ENCODE assay signal across 8 cellular contexts in the genomic region with DNA sequence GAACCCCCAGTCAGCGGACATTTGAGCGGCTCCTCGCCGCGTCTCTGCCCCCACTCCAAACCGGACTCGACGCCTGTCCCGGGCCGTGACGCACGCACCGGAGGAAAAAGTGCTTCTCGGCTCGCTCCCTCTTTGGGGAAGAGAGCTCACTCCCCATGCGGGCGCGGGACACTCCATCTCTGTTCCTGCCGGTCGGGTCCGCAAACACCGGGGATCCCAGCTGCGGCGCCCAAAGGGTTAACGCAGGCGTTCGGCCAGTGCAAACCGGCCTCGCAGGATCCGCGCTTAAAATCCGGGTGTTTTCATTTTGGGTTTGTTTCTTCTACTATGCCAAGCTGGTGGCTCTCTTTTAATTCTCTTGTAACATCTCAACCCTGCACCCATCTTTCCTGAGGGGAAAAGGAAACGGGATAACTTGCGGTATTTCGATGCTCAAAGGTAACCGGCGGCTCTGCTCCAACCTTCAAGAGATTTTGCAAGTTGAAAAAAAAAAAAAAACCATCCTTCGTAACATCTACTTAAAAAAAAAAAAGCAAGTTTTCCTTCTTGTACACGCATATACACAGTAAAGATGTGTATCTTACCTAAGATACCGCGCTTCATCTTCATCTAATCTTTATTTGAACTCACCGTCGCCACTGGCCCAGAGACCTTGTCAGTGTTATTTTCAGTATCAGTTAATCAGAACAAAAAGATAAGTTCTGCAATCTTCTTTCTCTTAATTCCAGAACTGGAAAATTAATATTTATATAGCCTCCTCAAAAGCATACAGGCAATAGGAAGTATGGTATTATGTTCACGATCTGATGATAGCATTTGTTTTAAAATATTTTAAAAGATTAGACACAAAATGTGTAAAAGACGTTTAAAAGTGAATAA. TPM values are rescaled to one million over a fixed set of nuclear protein-coding genes. Genes with fewer than 3 reads are reported as not detected.
DNase-seq lines count a peak whose midpoint lies in the region; ATAC-seq and TF ChIP-seq lines count a peak whose summit lies in the region.

No MANE protein-coding gene starts in this region.

- H4K20me1 ChIP-seq in fibroblast of lung (ENCODE audit: control insufficient read depth, extremely low read depth, insufficient read depth, low read length) = no peaks in the 10 kb centered on the region

- peak overlapping the region; percentile 92 for H3K9ac ChIP-seq in fibroblast of lung (ENCODE audit: insufficient read depth, low read length)

- H3K9me3 ChIP-seq in fibroblast of lung (ENCODE audit: control insufficient read depth, insufficient read depth, low read depth, low read length) = no peaks in the 10 kb centered on the region
- no peaks in the 10 kb centered on the region for H3K9me3 ChIP-seq in transverse colon

- POLR2A ChIA-PET in activated CD4-positive, alpha-beta memory T cell treated with anti-CD3 and anti-CD28 coated beads for 36 hours (lab: Charles Lee) = interaction anchor here (0.9 to 2.4 kb wide), 7 partner anchors 9 to 153 kb away, joined by 3 to 21 read pairs (median 6); no protein-coding TSS in a partner anchor

- peak overlapping the region; percentile 98 for H3K27ac ChIP-seq in fibroblast of lung (ENCODE audit: insufficient read depth, low read length)
- H3K27ac ChIP-seq in transverse colon = peak overlapping the region; percentile 98 to 100 (median 100)

- no peaks in the 10 kb centered on the region for H3K27me3 ChIP-seq in fibroblast of lung (ENCODE audit: control insufficient read depth, insufficient read depth, low read length)
- no peaks in the 10 kb centered on the region for H3K27me3 ChIP-seq in transverse colon

- peak overlapping the region; percentile 72 to 94 (median 82) for H3K4me3 ChIP-seq in fibroblast of lung (replicated peaks in 1 of 4; ENCODE audit: control extremely low read depth in 1 of 4, insufficient read depth in 1 of 4, low read depth in 3 of 4, low read length in 4 of 4)
- H3K4me3 ChIP-seq in transverse colon = peak overlapping the region; percentile 80 to 99 (median 94)

- WGBS in transverse colon (ENCODE audit: low coverage in 1 of 2), 2 donors = 2 to 4% methylated on average over 14 to 42 of the region's 45 CpGs

- TF ChIP-seq CTCF in fibroblast of lung (conservative IDR thresholded peaks at IDR 0.05 in 1 of 2, IDR thresholded peaks at IDR 0.05 in 1 of 2; ENCODE audit: low read depth in 1 of 2, low read length in 2 of 2) (no peak), nephron (IDR thresholded peaks at IDR 0.05; ENCODE audit: unreplicated experiment in 3 of 3) (no peak), transverse colon (IDR thresholded peaks at IDR 0.05) (no peak), GM13976 (IDR thresholded peaks at IDR 0.05; ENCODE audit: borderline replicate concordance, control extremely low read depth, extremely low read depth, insufficient read depth, missing control alignments) (no peak)

- intact Hi-C loops in activated CD4-positive, alpha-beta memory T cell treated with anti-CD3 and anti-CD28 coated beads for 36 hours (cut with micrococcal nuclease) = loop anchor here (1.0 to 5.0 kb wide), 11 partner anchors 46 to 392 kb away; a partner anchor contains a TSS
- intact Hi-C loops in transverse colon (cut with DNase I; ENCODE audit: low total_unique reads) = no loop called here

- in situ Hi-C loops in transverse colon (cut with MboI; ENCODE audit: low pct_ligation_motif_present in 1 of 4, low pct_unique_long_range_greater_than_20kb in 1 of 4, low sequenced_read_pairs in 3 of 4) (no loop called here), GM13976 (cut with MboI; ENCODE audit: low sequenced_read_pairs, unreplicated experiment) (loop anchor here (5.0 to 10.0 kb wide), 2 partner anchors 55 to 152 kb away; no protein-coding TSS in a partner anchor)

- H3K36me3 ChIP-seq in fibroblast of lung (ENCODE audit: control insufficient read depth, insufficient read depth, low read length) = no peaks in the 10 kb centered on the region
- no peaks in the 10 kb centered on the region for H3K36me3 ChIP-seq in transverse colon

- CTCF ChIA-PET in activated CD4-positive, alpha-beta memory T cell treated with anti-CD3 and anti-CD28 coated beads for 36 hours (lab: Charles Lee) = interaction anchor here (1.3 kb wide), 1 partner anchor 240 kb away, joined by 3 read pairs; no protein-coding TSS in a partner anchor

- H3K36me3 Mint-ChIP-seq in activated CD4-positive, alpha-beta memory T cell treated with anti-CD3 and anti-CD28 coated beads for 36 hours = peaks cover 1% of the 10 kb centered on the region
- peaks cover 11% of the 10 kb centered on the region for H3K36me3 Mint-ChIP-seq in nephron (ENCODE audit: low read depth)

- peaks cover 14% of the 10 kb centered on the region for H3K9me3 Mint-ChIP-seq in activated CD4-positive, alpha-beta memory T cell treated with anti-CD3 and anti-CD28 coated beads for 36 hours
- H3K9me3 Mint-ChIP-seq in nephron = peaks cover 15% of the 10 kb centered on the region

- H3K4me2 ChIP-seq in fibroblast of lung (ENCODE audit: extremely low read depth, insufficient read depth, low read length) = peak overlapping the region; percentile 84

- DNase-seq in NOMO-1 treated with DMSO at 0.1 percent for 48 hours (lab: John Stamatoyannopoulos, UW; ENCODE audit: unreplicated experiment) = peak; percentile 33
- DNase-seq in NOMO-1 (lab: John Stamatoyannopoulos, UW; ENCODE audit: unreplicated experiment in 2 of 2) = no peak
- no peak for DNase-seq in activated CD4-positive, alpha-beta memory T cell treated with anti-CD3 and anti-CD28 coated beads for 36 hours
- DNase-seq in fibroblast of lung (ENCODE audit: low read depth in 2 of 2) = no peak
- DNase-seq in transverse colon = peak; percentile 67
- DNase-seq in GM13976 (ENCODE audit: low spot score) = no peak

- H3K27me3 Mint-ChIP-seq in activated CD4-positive, alpha-beta memory T cell treated with anti-CD3 and anti-CD28 coated beads for 36 hours = no peaks in the 10 kb centered on the region
- no peaks in the 10 kb centered on the region for H3K27me3 Mint-ChIP-seq in nephron (ENCODE audit: low read depth)

- H3K4me1 ChIP-seq in fibroblast of lung (ENCODE audit: control insufficient read depth, extremely low read depth, insufficient read depth, low read length) (no peaks in the 10 kb centered on the region), transverse colon (peaks cover 7 to 18% (median 10%) of the 10 kb centered on the region in 4 donors)

- H2AFZ ChIP-seq in fibroblast of lung (ENCODE audit: low read length) = no peak overlapping the region

- ATAC-seq in HG03457 (IDR thresholded peaks at IDR 0.05; ENCODE audit: unreplicated experiment) = peak; percentile 5

- peak overlapping the region; percentile 83 for H3K27ac Mint-ChIP-seq in activated CD4-positive, alpha-beta memory T cell treated with anti-CD3 and anti-CD28 coated beads for 36 hours
- H3K27ac Mint-ChIP-seq in nephron = peak overlapping the region; percentile 90 to 96 (median 94)

- peak overlapping the region; percentile 81 for H3K4me3 Mint-ChIP-seq in activated CD4-positive, alpha-beta memory T cell treated with anti-CD3 and anti-CD28 coated beads for 36 hours
- H3K4me3 Mint-ChIP-seq in nephron = peak overlapping the region; percentile 90 to 99 (median 96)

- TF ChIP-seq POLR2A in transverse colon (IDR thresholded peaks at IDR 0.05) = no peak

- peaks cover 33% of the 10 kb centered on the region for H3K79me2 ChIP-seq in fibroblast of lung (ENCODE audit: control insufficient read depth, insufficient read depth, low read length)

- no peak for TF ChIP-seq EP300 in transverse colon (IDR thresholded peaks at IDR 0.05; ENCODE audit: low read depth)

- H3K4me1 Mint-ChIP-seq in activated CD4-positive, alpha-beta memory T cell treated with anti-CD3 and anti-CD28 coated beads for 36 hours (ENCODE audit: low read depth) = peaks cover 26% of the 10 kb centered on the region
- H3K4me1 Mint-ChIP-seq in nephron = peaks cover 20% of the 10 kb centered on the region

RNA-seq across cellular contexts. Expression of a gene that starts 1.6 kb away (rescaled TPM):
- total RNA-seq in activated CD4-positive, alpha-beta memory T cell treated with anti-CD3 and anti-CD28 coated beads for 36 hours = 10 to 100 TPM; 22.6 to 24.8 TPM
- total RNA-seq in fibroblast of lung (101 and 141 TPM in 2 replicates), transverse colon (100 to 1,000 TPM in 2 of 4 donors, 10 to 100 TPM in 2; 52.7 to 235 (median 104) TPM)
- 43.0 and 64.3 TPM in 2 replicates for polyA plus RNA-seq in fibroblast of lung
- polyA plus RNA-seq in fibroblast of lung (2012) = 39.8 and 57.0 TPM in 2 replicates
- 7.4 and 17.9 TPM in 2 replicates for polyA minus RNA-seq in fibroblast of lung (ENCODE audit: low replicate concordance)

Comparison
In these comparisons a context has a peak if more than half of its experiments do, and no peak if none do; other contexts are left out.
1. DNase-seq: peak in NOMO-1 treated with DMSO at 0.1 percent for 48 hours (single experiment) and transverse colon (single experiment); none in NOMO-1 (0 of 2), activated CD4-positive, alpha-beta memory T cell treated with anti-CD3 and anti-CD28 coated beads for 36 hours (single experiment), fibroblast of lung (0 of 2) and GM13976 (single experiment).